Comparison of ENCODE assay signal across 1 cellular context in the genomic region with DNA sequence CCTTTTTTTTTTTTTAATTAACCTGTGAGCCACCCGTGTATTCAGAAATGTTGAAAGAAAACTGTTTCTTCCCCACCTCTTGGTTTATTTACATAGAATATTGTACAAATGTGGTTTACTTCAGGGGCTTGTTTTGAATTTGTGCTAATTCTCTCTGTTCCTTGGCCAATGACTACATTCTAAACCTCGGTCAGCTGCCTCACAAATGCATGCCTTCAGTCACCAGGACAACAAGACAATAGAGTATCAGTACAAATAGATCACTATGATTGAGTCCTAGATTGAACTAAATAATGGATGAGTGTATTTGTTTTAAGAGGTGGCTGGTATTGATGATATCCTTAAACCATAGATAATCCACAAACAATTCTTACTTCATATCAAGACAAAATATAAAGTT.
A peak's percentile ranks its signal among the peaks of the same experiment; 100 is the strongest.
TF ChIP-seq lines count a peak whose summit lies in the region.

No MANE protein-coding gene starts in this region.

TF ChIP-seq in GM12878, 131 proteins besides CTCF, POLR2A, EP300 and RAD21:
- TF ChIP-seq, protein P1, sequence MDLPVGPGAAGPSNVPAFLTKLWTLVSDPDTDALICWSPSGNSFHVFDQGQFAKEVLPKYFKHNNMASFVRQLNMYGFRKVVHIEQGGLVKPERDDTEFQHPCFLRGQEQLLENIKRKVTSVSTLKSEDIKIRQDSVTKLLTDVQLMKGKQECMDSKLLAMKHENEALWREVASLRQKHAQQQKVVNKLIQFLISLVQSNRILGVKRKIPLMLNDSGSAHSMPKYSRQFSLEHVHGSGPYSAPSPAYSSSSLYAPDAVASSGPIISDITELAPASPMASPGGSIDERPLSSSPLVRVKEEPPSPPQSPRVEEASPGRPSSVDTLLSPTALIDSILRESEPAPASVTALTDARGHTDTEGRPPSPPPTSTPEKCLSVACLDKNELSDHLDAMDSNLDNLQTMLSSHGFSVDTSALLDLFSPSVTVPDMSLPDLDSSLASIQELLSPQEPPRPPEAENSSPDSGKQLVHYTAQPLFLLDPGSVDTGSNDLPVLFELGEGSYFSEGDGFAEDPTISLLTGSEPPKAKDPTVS (IDR thresholded peaks at IDR 0.05; ENCODE audit: low read depth, low read length), result no peak
- TF ChIP-seq BHLHE40 (IDR thresholded peaks at IDR 0.05; ENCODE audit: borderline replicate concordance in 1 of 2, low read depth in 2 of 2, low read length in 1 of 2), result 0 out of 4 replicates have a peak, but pooled peaks of 1 of the 2 experiments have one; percentile 12
- no peak for TF ChIP-seq SMARCA5 (IDR thresholded peaks at IDR 0.05)
- TF ChIP-seq EGR1 (IDR thresholded peaks at IDR 0.05; ENCODE audit: borderline replicate concordance in 1 of 2, low read depth in 2 of 2, low read length in 2 of 2), result no peak
- TF ChIP-seq RCOR1 (conservative IDR thresholded peaks at IDR 0.05; ENCODE audit: low read depth, low read length), result no peak
- no peak for TF ChIP-seq NFYA (IDR thresholded peaks at IDR 0.05; ENCODE audit: borderline replicate concordance, low read depth, low read length)
- TF ChIP-seq LARP7 (IDR thresholded peaks at IDR 0.05), result no peak
- TF ChIP-seq CREB1 (IDR thresholded peaks at IDR 0.05; ENCODE audit: low read depth), result no peak
- no peak for TF ChIP-seq TCF12 (IDR thresholded peaks at IDR 0.05; ENCODE audit: low read depth, low read length)
- TF ChIP-seq RAD51 (IDR thresholded peaks at IDR 0.05), result peak; percentile 16; the same call in 1 of the 2 replicates
- TF ChIP-seq JUND (IDR thresholded peaks at IDR 0.05; ENCODE audit: low read depth, low read length), result no peak
